Comparison of ENCODE assay signal across 8 cellular contexts in genomic region chr1:54764132-54764921, GRCh38. TPM values are rescaled to one million over a fixed set of nuclear protein-coding genes. Genes with fewer than 3 reads are reported as not detected.
DNase-seq lines count a peak whose midpoint lies in the region; ATAC-seq and TF ChIP-seq lines count a peak whose summit lies in the region.

Gene PARS2 (minus strand): TSS chr1:54764523. CDS start chr1:54759161, 5,362 bp downstream.

- ATAC-seq in naive thymus-derived CD8-positive, alpha-beta T cell = peak; percentile 93 to 94
- peak; percentile 95 to 96 for ATAC-seq in stimulated activated naive B cell treated with anti-CD40 and anti-IgM and Interleukin-4, amounts not matched to agents 10 μg/mL and 1 μg/mL and 100 μg/mL, for 72 hours (replicated peaks)

- DNase-seq in EL = peak; percentile 100
- peak; percentile 100 for DNase-seq in H4 (ENCODE audit: low spot score)
- peak; percentile 99 for DNase-seq in LNCaP clone FGC (ENCODE audit: low read depth)
- DNase-seq in RPMI8226 = peak; percentile 100
- DNase-seq in activated T-helper 2 cell treated with anti-CD3 and anti-CD28 coated beads, Interferon-gamma antibody, Interleukin-2, Interleukin-4, amounts not matched to agents 10 μg/mL and 5 μg/mL and 100 μg/mL, durations not matched to agents 14 hours and 24 hours and 36 hours (ENCODE audit: low spot score) = peak; percentile 94
- DNase-seq in fibroblast of peridontal ligament (ENCODE audit: extremely low read depth) = peak; percentile 100
- DNase-seq in naive thymus-derived CD8-positive, alpha-beta T cell = peak; percentile 91 to 98 (median 96)
- peak; percentile 92 for DNase-seq in stimulated activated naive B cell treated with anti-CD40 and anti-IgM and Interleukin-4, amounts not matched to agents 10 μg/mL and 1 μg/mL and 100 μg/mL, for 72 hours

- H3K4me3 Mint-ChIP-seq in activated T-helper 2 cell treated with anti-CD3 and anti-CD28 coated beads, Interferon-gamma antibody, Interleukin-2, Interleukin-4, amounts not matched to agents 10 μg/mL and 5 μg/mL and 100 μg/mL, durations not matched to agents 14 hours and 24 hours and 36 hours (ENCODE audit: low read depth) = peak within 1 kb of the TSS; percentile 88
- H3K4me3 Mint-ChIP-seq in naive thymus-derived CD8-positive, alpha-beta T cell = peak within 1 kb of the TSS; percentile 90 to 99 (median 96)
- peak within 1 kb of the TSS; percentile 96 for H3K4me3 Mint-ChIP-seq in stimulated activated naive B cell treated with anti-CD40 and anti-IgM and Interleukin-4, amounts not matched to agents 10 μg/mL and 1 μg/mL and 100 μg/mL, for 72 hours

- intact Hi-C loops in activated T-helper 2 cell treated with anti-CD3 and anti-CD28 coated beads, Interferon-gamma antibody, Interleukin-2, Interleukin-4, amounts not matched to agents 10 μg/mL and 5 μg/mL and 100 μg/mL, durations not matched to agents 14 hours and 24 hours and 36 hours (cut with micrococcal nuclease) = loop anchor here (1.0 to 2.0 kb wide), 3 partner anchors 36 to 711 kb away; partner anchors contain the start of genes TCEANC2, TMEM59, TTC22 and TTC4

- peak within 1 kb of the TSS; percentile 94 for H3K4me3 ChIP-seq in LNCaP clone FGC (ENCODE audit: low read depth, low read length)

- no peaks in the 10 kb centered on the region for H3K9me3 Mint-ChIP-seq in activated T-helper 2 cell treated with anti-CD3 and anti-CD28 coated beads, Interferon-gamma antibody, Interleukin-2, Interleukin-4, amounts not matched to agents 10 μg/mL and 5 μg/mL and 100 μg/mL, durations not matched to agents 14 hours and 24 hours and 36 hours
- no peaks in the 10 kb centered on the region for H3K9me3 Mint-ChIP-seq in naive thymus-derived CD8-positive, alpha-beta T cell
- no peaks in the 10 kb centered on the region for H3K9me3 Mint-ChIP-seq in stimulated activated naive B cell treated with anti-CD40 and anti-IgM and Interleukin-4, amounts not matched to agents 10 μg/mL and 1 μg/mL and 100 μg/mL, for 72 hours

- POLR2A ChIA-PET in naive thymus-derived CD8-positive, alpha-beta T cell (lab: Charles Lee) = interaction anchor here (2.2 kb wide), 1 partner anchor 48 kb away, joined by 7 read pairs; the partner anchor contains the start of gene TTC4

- no peaks in the 10 kb centered on the region for H3K27me3 Mint-ChIP-seq in activated T-helper 2 cell treated with anti-CD3 and anti-CD28 coated beads, Interferon-gamma antibody, Interleukin-2, Interleukin-4, amounts not matched to agents 10 μg/mL and 5 μg/mL and 100 μg/mL, durations not matched to agents 14 hours and 24 hours and 36 hours (ENCODE audit: low read depth)
- H3K27me3 Mint-ChIP-seq in naive thymus-derived CD8-positive, alpha-beta T cell = no peaks in the 10 kb centered on the region
- peaks cover 0 to 3% of the 10 kb centered on the region in 2 donors for H3K27me3 Mint-ChIP-seq in stimulated activated naive B cell treated with anti-CD40 and anti-IgM and Interleukin-4, amounts not matched to agents 10 μg/mL and 1 μg/mL and 100 μg/mL, for 72 hours

- no peak for TF ChIP-seq CTCF in LNCaP clone FGC (IDR thresholded peaks at IDR 0.05; ENCODE audit: control insufficient read depth, extremely low read depth, insufficient read depth)

- peaks cover 12% of the 10 kb centered on the region for H3K4me1 Mint-ChIP-seq in activated T-helper 2 cell treated with anti-CD3 and anti-CD28 coated beads, Interferon-gamma antibody, Interleukin-2, Interleukin-4, amounts not matched to agents 10 μg/mL and 5 μg/mL and 100 μg/mL, durations not matched to agents 14 hours and 24 hours and 36 hours (ENCODE audit: low read depth)
- H3K4me1 Mint-ChIP-seq in naive thymus-derived CD8-positive, alpha-beta T cell = peaks cover 15 to 37% (median 30%) of the 10 kb centered on the region in 4 donors
- H3K4me1 Mint-ChIP-seq in stimulated activated naive B cell treated with anti-CD40 and anti-IgM and Interleukin-4, amounts not matched to agents 10 μg/mL and 1 μg/mL and 100 μg/mL, for 72 hours = peaks cover 10 to 26% of the 10 kb centered on the region in 2 donors

- no peaks in the 10 kb centered on the region for H3K36me3 Mint-ChIP-seq in activated T-helper 2 cell treated with anti-CD3 and anti-CD28 coated beads, Interferon-gamma antibody, Interleukin-2, Interleukin-4, amounts not matched to agents 10 μg/mL and 5 μg/mL and 100 μg/mL, durations not matched to agents 14 hours and 24 hours and 36 hours (ENCODE audit: low read depth)
- H3K36me3 Mint-ChIP-seq in naive thymus-derived CD8-positive, alpha-beta T cell = peaks cover 0 to under 1% (median under 1%) of the 10 kb centered on the region in 3 donors
- H3K36me3 Mint-ChIP-seq in stimulated activated naive B cell treated with anti-CD40 and anti-IgM and Interleukin-4, amounts not matched to agents 10 μg/mL and 1 μg/mL and 100 μg/mL, for 72 hours = peaks cover 2 to 4% of the 10 kb centered on the region in 2 donors

- peak within 1 kb of the TSS; percentile 89 for H3K27ac Mint-ChIP-seq in activated T-helper 2 cell treated with anti-CD3 and anti-CD28 coated beads, Interferon-gamma antibody, Interleukin-2, Interleukin-4, amounts not matched to agents 10 μg/mL and 5 μg/mL and 100 μg/mL, durations not matched to agents 14 hours and 24 hours and 36 hours
- peak within 1 kb of the TSS; percentile 84 to 98 (median 94) for H3K27ac Mint-ChIP-seq in naive thymus-derived CD8-positive, alpha-beta T cell
- peak within 1 kb of the TSS; percentile 97 for H3K27ac Mint-ChIP-seq in stimulated activated naive B cell treated with anti-CD40 and anti-IgM and Interleukin-4, amounts not matched to agents 10 μg/mL and 1 μg/mL and 100 μg/mL, for 72 hours

RNA-seq across cellular contexts. Expression of gene PARS2, which starts in this region (rescaled TPM):
- total RNA-seq in H4 (2014; rRNA removed; shearing (Covaris generic)) = 6.1 and 7.0 TPM in 2 replicates
- 6.1 and 6.4 TPM in 2 replicates for total RNA-seq in activated T-helper 2 cell treated with anti-CD3 and anti-CD28 coated beads, Interferon-gamma antibody, Interleukin-2, Interleukin-4, amounts not matched to agents 10 μg/mL and 5 μg/mL and 100 μg/mL, durations not matched to agents 14 hours and 24 hours and 36 hours
- total RNA-seq in naive thymus-derived CD8-positive, alpha-beta T cell = 1 to 10 TPM; 3.2 to 3.3 TPM
- polyA plus RNA-seq in naive thymus-derived CD8-positive, alpha-beta T cell = 1 to 10 TPM; 1.0 to 4.1 (median 2.5) TPM

Comparison
In these comparisons a context has a peak if more than half of its experiments do, and no peak if none do; other contexts are left out.
1. Peak in every context shown above with its lines: DNase-seq, ATAC-seq and H3K4me3 ChIP-seq.